ENCODE assay signal across 15 cellular contexts in the genomic region with DNA sequence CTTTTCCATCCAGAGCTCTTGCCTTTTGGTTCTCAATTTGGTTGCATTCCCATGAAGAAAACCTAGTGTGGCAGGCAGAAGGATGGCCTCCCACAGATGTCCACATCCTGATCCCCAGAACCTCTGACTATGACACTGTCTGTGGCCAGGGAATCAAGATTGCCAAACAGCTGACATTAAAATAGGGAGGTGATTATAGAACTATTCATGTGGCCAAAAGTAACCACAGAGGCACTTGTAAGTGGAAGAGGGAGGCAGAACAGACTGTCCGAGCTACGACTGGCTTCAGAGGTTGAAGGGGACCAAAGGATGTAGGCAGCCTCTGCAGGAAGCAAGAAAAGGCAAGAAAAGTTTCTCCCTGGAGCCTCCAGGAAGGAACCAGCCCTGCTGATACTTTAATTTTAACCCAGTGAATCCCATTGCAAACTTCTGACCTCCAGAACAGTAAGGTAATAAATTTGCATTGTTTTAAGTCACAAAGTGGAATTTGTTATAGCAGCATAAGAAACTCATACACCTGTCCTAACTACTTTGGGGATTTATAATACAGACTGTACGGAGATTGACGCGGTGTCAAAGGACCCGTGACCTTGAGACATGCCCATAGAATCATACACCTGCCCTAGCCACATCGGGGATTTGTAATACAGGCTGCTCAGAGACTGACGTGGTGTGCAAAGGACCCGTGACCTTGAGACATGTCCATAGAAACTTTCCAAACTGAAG.
"Had no signal": no experiment of that assay in that cellular context is flagged by ENCODE, and none has a peak within 500 bp of the region (broad histone marks: within the 10 kb centered on the region; RNA-seq: fewer than 3 reads in every experiment).

No MANE protein-coding gene starts in this region.

- DNase-seq: activated CD4-positive, alpha-beta T cell treated with anti-CD3 and anti-CD28 coated beads for 48 hours; activated CD4-positive, CD25-positive, alpha-beta regulatory T cell; activated CD8-positive, alpha-beta memory T cell treated with anti-CD3 and anti-CD28 coated beads, Interleukin-2, amount 50 U/mL, for 48 hours; activated CD8-positive, alpha-beta T cell treated with anti-CD3 and anti-CD28 coated beads, Interleukin-2, amount 10 ng/mL, durations not matched to agents 7 days and 5 days; activated effector memory CD4-positive, alpha-beta T cell treated with Interleukin-2 at 50 U/mL for 16 hours; activated naive CD4-positive, alpha-beta T cell treated with anti-CD3 and anti-CD28 coated beads, Interleukin-2, amount 50 U/mL, for 16 hours; activated T-cell treated with anti-CD3 and anti-CD28 coated beads, Interleukin-2, amount 50 U/mL, for 48 hours; cerebellar nuclear complex; cortex of kidney; effector CD4-positive, alpha-beta T cell; immature natural killer cell; lower lobe of right lung; stimulated activated naive CD8-positive, alpha-beta T cell treated with anti-CD3 and anti-CD28 coated beads, Interleukin-15, Interleukin-2, amounts not matched to agents 100 U/mL and 50 U/mL, for 24 hours; transverse colon had no signal

- H3K4me3 Mint-ChIP-seq: activated CD8-positive, alpha-beta T cell treated with anti-CD3 and anti-CD28 coated beads, Interleukin-2, amount 10 ng/mL, durations not matched to agents 7 days and 5 days; immature natural killer cell; natural killer cell treated with Interleukin-12 subunit alpha and Interleukin-12 subunit beta and Interleukin-15 and Interleukin-18, amount 100 ng/mL, for 72 hours had no signal

- H3K27me3 Mint-ChIP-seq: natural killer cell treated with Interleukin-12 subunit alpha and Interleukin-12 subunit beta and Interleukin-15 and Interleukin-18, amount 100 ng/mL, for 72 hours had no signal

- H3K27ac Mint-ChIP-seq: activated CD8-positive, alpha-beta T cell treated with anti-CD3 and anti-CD28 coated beads, Interleukin-2, amount 10 ng/mL, durations not matched to agents 7 days and 5 days; immature natural killer cell; natural killer cell treated with Interleukin-12 subunit alpha and Interleukin-12 subunit beta and Interleukin-15 and Interleukin-18, amount 100 ng/mL, for 72 hours had no signal

- ATAC-seq: activated CD8-positive, alpha-beta T cell treated with anti-CD3 and anti-CD28 coated beads, Interleukin-2, amount 10 ng/mL, durations not matched to agents 7 days and 5 days; lower lobe of right lung; natural killer cell treated with Interleukin-12 subunit alpha and Interleukin-12 subunit beta and Interleukin-15 and Interleukin-18, amount 100 ng/mL, for 72 hours; stimulated activated naive CD8-positive, alpha-beta T cell treated with anti-CD3 and anti-CD28 coated beads, Interleukin-15, Interleukin-2, amounts not matched to agents 100 U/mL and 50 U/mL, for 24 hours had no signal
